1 cellular context compared by ENCODE assay signal in genomic region chr5:132976852-132977251, GRCh38.
TF ChIP-seq lines count a peak whose summit lies in the region.

No MANE protein-coding gene starts in this region.

TF ChIP-seq in HepG2, 621 proteins besides CTCF, POLR2A, EP300 and RAD21:
- TF ChIP-seq ZNF510 (CRISPR knock-in tag; IDR thresholded peaks at IDR 0.05; ENCODE audit: low read depth) (peak; percentile 81; the same call in 1 of the 2 replicates), ZNF550 (CRISPR knock-in tag; IDR thresholded peaks at IDR 0.05; ENCODE audit: borderline replicate concordance) (no peak)
